ENCODE assay signal across 1 cellular context in the genomic region with DNA sequence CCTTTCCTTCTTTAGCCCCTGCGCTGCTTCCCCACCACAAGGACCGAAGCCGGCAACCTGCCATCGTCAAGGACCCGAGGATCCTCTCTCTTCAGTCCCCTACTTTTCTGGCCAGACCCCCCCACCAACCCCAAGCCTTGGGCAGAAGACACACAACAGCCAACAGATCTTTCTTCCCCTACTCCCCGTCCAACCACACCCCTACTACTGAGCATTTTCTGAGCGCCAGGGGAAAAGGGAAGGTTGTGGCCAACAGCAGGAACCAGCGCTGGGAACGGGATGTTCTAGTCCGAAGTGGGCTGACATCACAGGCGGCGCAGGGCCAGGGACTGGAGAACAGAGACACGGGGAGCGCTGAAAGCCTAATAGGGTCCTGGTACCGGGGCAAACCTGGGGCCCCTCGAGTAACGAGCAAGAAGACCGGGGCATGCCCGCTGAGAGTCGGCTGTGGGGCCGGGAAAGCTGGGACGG.
A peak's percentile ranks its signal among the peaks of the same experiment; 100 is the strongest.
TF ChIP-seq lines count a peak whose summit lies in the region.

No MANE protein-coding gene starts in this region.

TF ChIP-seq in HEK293, 187 proteins besides CTCF, POLR2A, EP300 and RAD21 (continued from another document):
- TF ChIP-seq, protein P1, sequence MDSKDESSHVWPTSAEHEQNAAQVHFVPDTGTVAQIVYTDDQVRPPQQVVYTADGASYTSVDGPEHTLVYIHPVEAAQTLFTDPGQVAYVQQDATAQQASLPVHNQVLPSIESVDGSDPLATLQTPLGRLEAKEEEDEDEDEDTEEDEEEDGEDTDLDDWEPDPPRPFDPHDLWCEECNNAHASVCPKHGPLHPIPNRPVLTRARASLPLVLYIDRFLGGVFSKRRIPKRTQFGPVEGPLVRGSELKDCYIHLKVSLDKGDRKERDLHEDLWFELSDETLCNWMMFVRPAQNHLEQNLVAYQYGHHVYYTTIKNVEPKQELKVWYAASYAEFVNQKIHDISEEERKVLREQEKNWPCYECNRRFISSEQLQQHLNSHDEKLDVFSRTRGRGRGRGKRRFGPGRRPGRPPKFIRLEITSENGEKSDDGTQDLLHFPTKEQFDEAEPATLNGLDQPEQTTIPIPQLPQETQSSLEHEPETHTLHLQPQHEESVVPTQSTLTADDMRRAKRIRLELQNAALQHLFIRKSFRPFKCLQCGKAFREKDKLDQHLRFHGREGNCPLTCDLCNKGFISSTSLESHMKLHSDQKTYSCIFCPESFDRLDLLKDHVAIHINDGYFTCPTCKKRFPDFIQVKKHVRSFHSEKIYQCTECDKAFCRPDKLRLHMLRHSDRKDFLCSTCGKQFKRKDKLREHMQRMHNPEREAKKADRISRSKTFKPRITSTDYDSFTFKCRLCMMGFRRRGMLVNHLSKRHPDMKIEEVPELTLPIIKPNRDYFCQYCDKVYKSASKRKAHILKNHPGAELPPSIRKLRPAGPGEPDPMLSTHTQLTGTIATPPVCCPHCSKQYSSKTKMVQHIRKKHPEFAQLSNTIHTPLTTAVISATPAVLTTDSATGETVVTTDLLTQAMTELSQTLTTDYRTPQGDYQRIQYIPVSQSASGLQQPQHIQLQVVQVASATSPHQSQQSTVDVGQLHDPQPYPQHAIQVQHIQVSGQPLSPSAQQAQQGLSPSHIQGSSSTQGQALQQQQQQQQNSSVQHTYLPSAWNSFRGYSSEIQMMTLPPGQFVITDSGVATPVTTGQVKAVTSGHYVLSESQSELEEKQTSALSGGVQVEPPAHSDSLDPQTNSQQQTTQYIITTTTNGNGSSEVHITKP (tag by site-specific recombination; IDR thresholded peaks at IDR 0.05): 0 out of 2 replicates have a peak, but pooled peaks have one; percentile 69
- no peak for TF ChIP-seq SCRT1 (tag by site-specific recombination; IDR thresholded peaks at IDR 0.05; ENCODE audit: borderline replicate concordance)
- no peak for TF ChIP-seq ZNF707 (tag by site-specific recombination; IDR thresholded peaks at IDR 0.05)
